In genomic region chr11:120229451-120230424, GRCh38 we compare ENCODE assay signal across 8 cellular contexts. TPM values are rescaled to one million over a fixed set of nuclear protein-coding genes. Genes with fewer than 3 reads are reported as not detected.
DNase-seq lines count a peak whose midpoint lies in the region; ATAC-seq, FAIRE-seq and TF ChIP-seq lines count a peak whose summit lies in the region.

No MANE protein-coding gene starts in this region.

- 0 out of 3 replicates have a peak, but pooled peaks cover 4% of the 10 kb centered on the region for H3K9me3 ChIP-seq in A549

- WGBS in A549 (ENCODE audit: missing lambda C conversion rate), result 40% methylated on average over 16 of the region's 17 CpGs

- TF ChIP-seq EP300 in A549 (IDR thresholded peaks at IDR 0.05), result no peak

- CTCF ChIA-PET in A549 (lab: Yijun Ruan, JAX), result interaction anchor here (0.8 to 19.9 kb wide), 23 partner anchors 9 to 544 kb away, joined by 3 to 407 read pairs (median 5); no protein-coding TSS in a partner anchor

- no peak overlapping the region for H3K27ac ChIP-seq in A549

- POLR2A ChIA-PET in A549 (lab: Yijun Ruan, JAX), result no interaction called here

- peak in 1 of 2 experiments; percentile 62; a peak in 3 of 6 replicates for ATAC-seq in A549
- no peak for ATAC-seq in HG03354 (IDR thresholded peaks at IDR 0.05; ENCODE audit: poor library complexity, severe bottlenecking, unreplicated experiment)
- no peak for ATAC-seq in GM21717 (IDR thresholded peaks at IDR 0.05; ENCODE audit: unreplicated experiment)

- peak; percentile 55 for TF ChIP-seq CTCF in A549 (IDR thresholded peaks at IDR 0.05)
- peak; percentile 62 for TF ChIP-seq CTCF in GM12873 (IDR thresholded peaks at IDR 0.05; ENCODE audit: insufficient read depth, low read depth, low read length, missing control alignments)
- TF ChIP-seq CTCF in WI38 (IDR thresholded peaks at IDR 0.05; ENCODE audit: low read depth, low read length), result peak; percentile 63

- peak in 1 of 2 experiments; percentile 20 for DNase-seq in A549 (ENCODE audit: low read depth in 1 of 2, low spot score in 1 of 2)
- peak; percentile 61 for DNase-seq in inferior parietal cortex (ENCODE audit: extremely low spot score)
- DNase-seq in T1000 (lab: John Stamatoyannopoulos, UW), result no peak
- no peak for DNase-seq in cortex of kidney (lab: John Stamatoyannopoulos, UW)

- no peak overlapping the region for H3K4me3 ChIP-seq in A549
- H3K4me3 ChIP-seq in WI38 (ENCODE audit: low read depth, low read length), result no peak overlapping the region

- no peak overlapping the region for H3K4me2 ChIP-seq in A549

- TF ChIP-seq POLR2A in A549 (IDR thresholded peaks at IDR 0.05; ENCODE audit: low read length), result no peak

- peak; percentile 61 to 68 for TF ChIP-seq RAD21 in A549 (conservative IDR thresholded peaks at IDR 0.05 in 1 of 2, IDR thresholded peaks at IDR 0.05 in 1 of 2)

- FAIRE-seq in A549 (lab: Jason Lieb, UNC), result no peak

- H3K4me1 ChIP-seq in A549, result no peaks in the 10 kb centered on the region

TF ChIP-seq in A549, 52 proteins besides CTCF, POLR2A, EP300 and RAD21:
- TF ChIP-seq SMC3 (IDR thresholded peaks at IDR 0.05) (peak; percentile 72), SREBF2 (IDR thresholded peaks at IDR 0.05) (no peak)
TF ChIP-seq in A549: peak in this region for 1.

RNA-seq across cellular contexts. Expression of gene POU2F3, which starts 10.2 kb away (rescaled TPM):
- polyA plus RNA-seq in A549 (2011; rRNA removed) (not detected in 2 replicates), A549 (2017; fragmentation: RNase III; extraction: RNeasy Plus Mini Kit Qiagen cat#74134 plus additional on column Dnase treatment) (not detected in 3 replicates)
- not detected in 2 replicates for polyA plus RNA-seq in A549 (2012; cell fraction: cytosol; rRNA removed)
- polyA plus RNA-seq in A549 (2012; cell fraction: nucleus; rRNA removed), result not detected in 2 replicates
- polyA minus RNA-seq in A549 (2011; rRNA and poly(A)+ RNA removed), result not detected in 2 replicates

RNA-seq across cellular contexts. Expression of gene OAF, which starts 18.9 kb away (rescaled TPM):
- polyA plus RNA-seq in A549 (2011; rRNA removed) (3.0 and 4.1 TPM in 2 replicates), A549 (2017; fragmentation: RNase III; extraction: RNeasy Plus Mini Kit Qiagen cat#74134 plus additional on column Dnase treatment) (3.4 to 4.2 TPM (median 3.8 TPM) in 3 replicates)
- polyA plus RNA-seq in A549 (2012; cell fraction: cytosol; rRNA removed), result 6.6 and 8.6 TPM in 2 replicates
- 8.6 and 14.9 TPM in 2 replicates for polyA plus RNA-seq in A549 (2012; cell fraction: nucleus; rRNA removed)
- 2.7 and 2.9 TPM in 2 replicates for polyA minus RNA-seq in A549 (2011; rRNA and poly(A)+ RNA removed)
